In genomic region chr19:27733551-27734266, GRCh38 we compare ENCODE assay signal across 21 cellular contexts.
"Had no signal": no experiment of that assay in that cellular context is flagged by ENCODE, and none has a peak within 500 bp of the region (broad histone marks: within the 10 kb centered on the region; RNA-seq: fewer than 3 reads in every experiment).

No MANE protein-coding gene starts in this region.

- H3K4me2 ChIP-seq: hepatocyte, neural progenitor cell had no signal

- H3K27me3 ChIP-seq: foreskin keratinocyte, hepatocyte, neural progenitor cell had no signal

- H3K27ac ChIP-seq: foreskin keratinocyte, hepatocyte, neural progenitor cell had no signal

- ATAC-seq: activated T-cell treated with anti-CD3 and anti-CD28 coated beads, Interleukin-2, amount 50 U/mL, for 4 hours; foreskin keratinocyte; naive thymus-derived CD4-positive, alpha-beta T cell; stimulated activated naive CD8-positive, alpha-beta T cell treated with anti-CD3 and anti-CD28 coated beads, Interleukin-15, Interleukin-2, amounts not matched to agents 100 U/mL and 50 U/mL, for 24 hours had no signal

- H3K4me1 ChIP-seq: foreskin keratinocyte, neural progenitor cell had no signal

- H3K4me1 Mint-ChIP-seq: activated naive CD8-positive, alpha-beta T cell treated with anti-CD3 and anti-CD28 coated beads, Interleukin-2, amount 10 ng/mL, durations not matched to agents 7 days and 5 days; immature natural killer cell; naive thymus-derived CD4-positive, alpha-beta T cell; neural progenitor cell had no signal

- H3K4me3 ChIP-seq: hepatocyte, neural progenitor cell had no signal

- H3K79me2 ChIP-seq: hepatocyte had no signal

- H3K9ac ChIP-seq: neural progenitor cell had no signal

- DNase-seq: activated CD8-positive, alpha-beta memory T cell treated with anti-CD3 and anti-CD28 coated beads for 24 hours; activated CD8-positive, alpha-beta memory T cell treated with anti-CD3 and anti-CD28 coated beads, Interleukin-2, amount 50 U/mL, for 4 hours; activated naive CD4-positive, alpha-beta T cell treated with anti-CD3 and anti-CD28 coated beads for 36 hours; activated naive CD8-positive, alpha-beta T cell treated with anti-CD3 and anti-CD28 coated beads, Interleukin-2, amount 10 ng/mL, durations not matched to agents 7 days and 5 days; activated T-cell treated with anti-CD3 and anti-CD28 coated beads, Interleukin-2, amount 50 U/mL, for 4 hours; amniotic stem cell; dermis blood vessel endothelial cell; effector CD8-positive, alpha-beta T cell; erythroblast; foreskin keratinocyte; immature natural killer cell; mesendoderm; naive thymus-derived CD4-positive, alpha-beta T cell; retina; stimulated activated CD4-positive, alpha-beta T cell treated with anti-CD3 and anti-CD28 coated beads, Interleukin-12 subunit alpha, Interleukin-12 subunit beta, amount 100 ng/mL, for 4 hours; stimulated activated CD4-positive, alpha-beta T cell treated with anti-CD3 and anti-CD28 coated beads, Interleukin-4, amount 100 ng/mL, for 4 hours; stimulated activated naive CD8-positive, alpha-beta T cell treated with anti-CD3 and anti-CD28 coated beads, Interleukin-15, Interleukin-2, amounts not matched to agents 100 U/mL and 50 U/mL, for 24 hours; T-helper 1 cell had no signal

- H2AFZ ChIP-seq: hepatocyte, neural progenitor cell had no signal

- H3K4me3 Mint-ChIP-seq: activated naive CD4-positive, alpha-beta T cell treated with anti-CD3 and anti-CD28 coated beads for 36 hours; activated naive CD8-positive, alpha-beta T cell treated with anti-CD3 and anti-CD28 coated beads, Interleukin-2, amount 10 ng/mL, durations not matched to agents 7 days and 5 days; activated T-cell treated with anti-CD3 and anti-CD28 coated beads, Interleukin-2, amount 50 U/mL, for 4 hours; immature natural killer cell; naive thymus-derived CD4-positive, alpha-beta T cell; neural progenitor cell had no signal

- H3K27me3 Mint-ChIP-seq: activated naive CD8-positive, alpha-beta T cell treated with anti-CD3 and anti-CD28 coated beads, Interleukin-2, amount 10 ng/mL, durations not matched to agents 7 days and 5 days; naive thymus-derived CD4-positive, alpha-beta T cell had no signal

- H3K27ac Mint-ChIP-seq: activated naive CD4-positive, alpha-beta T cell treated with anti-CD3 and anti-CD28 coated beads for 36 hours; activated naive CD8-positive, alpha-beta T cell treated with anti-CD3 and anti-CD28 coated beads, Interleukin-2, amount 10 ng/mL, durations not matched to agents 7 days and 5 days; activated T-helper 2 cell treated with anti-CD3 and anti-CD28 coated beads, Interferon-gamma antibody, Interleukin-2, Interleukin-4, amounts not matched to agents 10 μg/mL and 5 μg/mL and 100 μg/mL, durations not matched to agents 14 hours and 24 hours and 36 hours; immature natural killer cell; naive thymus-derived CD4-positive, alpha-beta T cell; neural progenitor cell had no signal
